15 cellular contexts compared by ENCODE assay signal in the genomic region with DNA sequence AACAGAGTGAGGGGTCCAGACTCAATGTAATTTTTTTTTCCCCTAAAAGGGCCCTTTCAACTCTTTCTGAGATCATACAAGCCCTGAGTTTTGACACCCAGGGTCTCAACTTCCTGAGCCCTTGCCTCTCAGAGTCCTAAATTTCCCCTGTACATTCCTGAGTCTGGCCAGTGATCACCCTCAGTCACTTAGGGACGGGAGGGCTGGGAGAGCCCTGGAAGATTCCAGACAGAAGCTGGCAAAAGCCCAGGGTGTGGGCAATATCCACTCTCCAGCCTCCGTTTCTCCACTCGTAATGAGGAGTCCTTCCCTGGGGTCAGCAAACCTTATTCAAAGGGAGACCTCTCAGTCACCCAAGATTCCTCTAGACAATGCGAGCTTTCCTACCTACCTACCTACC. TPM values are rescaled to one million over a fixed set of nuclear protein-coding genes. Genes with fewer than 3 reads are reported as not detected.
DNase-seq lines count a peak whose midpoint lies in the region; ATAC-seq, FAIRE-seq and TF ChIP-seq lines count a peak whose summit lies in the region.
"Had no signal": no experiment of that assay in that cellular context is flagged by ENCODE, and none has a peak within 500 bp of the region (broad histone marks: within the 10 kb centered on the region; RNA-seq: fewer than 3 reads in every experiment).

No MANE protein-coding gene starts in this region.

- no peaks in the 10 kb centered on the region for H4K20me1 ChIP-seq in keratinocyte (ENCODE audit: control insufficient read depth, extremely low read depth, insufficient read depth, low read length)

- TF ChIP-seq POLR2A in body of pancreas (IDR thresholded peaks at IDR 0.05): no peak

- peaks cover 15% of the 10 kb centered on the region for H3K27me3 Mint-ChIP-seq in HFFc6 (ENCODE audit: insufficient read depth)

- DNase-seq in HFFc6 (no peak), body of pancreas (no peak), keratinocyte (ENCODE audit: low read depth, low spot score) (no peak), thoracic aorta (ENCODE audit: low spot score) (no peak), T-helper 2 cell (no peak)
- no peak for DNase-seq in activated naive CD4-positive, alpha-beta T cell treated with anti-CD3 and anti-CD28 coated beads, Interleukin-2, amount 50 U/mL, for 72 hours (ENCODE audit: low spot score in 2 of 2)
- DNase-seq: activated CD8-positive, alpha-beta memory T cell treated with anti-CD3 and anti-CD28 coated beads, Interleukin-2, amount 50 U/mL, for 4 hours; DMS153; NCI-H2171; stimulated activated naive B cell treated with anti-CD40 and anti-IgM and Interleukin-4, amounts not matched to agents 10 μg/mL and 1 μg/mL and 100 μg/mL, for 72 hours had no signal

- peak overlapping the region; percentile 97 for H3K9ac ChIP-seq in keratinocyte (ENCODE audit: control insufficient read depth, extremely low read depth, insufficient read depth, low read length)
- H3K9ac ChIP-seq: KMS-11 had no signal

- H3K9me3 ChIP-seq in body of pancreas: no peaks in the 10 kb centered on the region
- no peaks in the 10 kb centered on the region for H3K9me3 ChIP-seq in keratinocyte (ENCODE audit: control insufficient read depth, low read depth, low read length)
- H3K9me3 ChIP-seq in thoracic aorta: no peaks in the 10 kb centered on the region
- H3K9me3 ChIP-seq: neutrophil had no signal

- H3K4me3 Mint-ChIP-seq in HFFc6: peak overlapping the region; percentile 97

- intact Hi-C loops in body of pancreas (cut with DNase I): no loop called here

- no peaks in the 10 kb centered on the region for H3K27me3 ChIP-seq in body of pancreas
- no peaks in the 10 kb centered on the region for H3K27me3 ChIP-seq in keratinocyte (ENCODE audit: control insufficient read depth, extremely low read depth, insufficient read depth, low read length)
- no peaks in the 10 kb centered on the region for H3K27me3 ChIP-seq in thoracic aorta (replicated peaks; ENCODE audit: insufficient read depth)

- H3K27ac Mint-ChIP-seq in HFFc6: peak overlapping the region; percentile 51
- H3K27ac Mint-ChIP-seq in activated naive CD4-positive, alpha-beta T cell treated with anti-CD3 and anti-CD28 coated beads, Interleukin-2, amount 50 U/mL, for 72 hours: peak overlapping the region in 1 of 2 donors; percentile 74

- peaks cover 51% of the 10 kb centered on the region for H3K4me1 ChIP-seq in body of pancreas
- peaks cover 35% of the 10 kb centered on the region for H3K4me1 ChIP-seq in keratinocyte (ENCODE audit: control insufficient read depth, extremely low read depth, insufficient read depth, low read length)
- peaks cover 15 to 50% of the 10 kb centered on the region in 2 donors for H3K4me1 ChIP-seq in thoracic aorta (ENCODE audit: control insufficient read depth in 1 of 2, low read depth in 2 of 2)

- no peak for ATAC-seq in body of pancreas
- no peak for ATAC-seq in thoracic aorta (ENCODE audit: insufficient number of reproducible peaks, low FRiP score, low read depth)
- ATAC-seq in activated naive CD4-positive, alpha-beta T cell treated with anti-CD3 and anti-CD28 coated beads, Interleukin-2, amount 50 U/mL, for 72 hours: no peak
- ATAC-seq in HG03159 (IDR thresholded peaks at IDR 0.05; ENCODE audit: unreplicated experiment): no peak
- no peak for ATAC-seq in GM21390 (IDR thresholded peaks at IDR 0.05; ENCODE audit: unreplicated experiment)
- ATAC-seq: stimulated activated naive B cell treated with anti-CD40 and anti-IgM and Interleukin-4, amounts not matched to agents 10 μg/mL and 1 μg/mL and 100 μg/mL, for 72 hours had no signal

- no peak for FAIRE-seq in keratinocyte (lab: Jason Lieb, UNC)
- FAIRE-seq: endometrium had no signal

- no peak for TF ChIP-seq CTCF in HFFc6 (IDR thresholded peaks at IDR 0.05)
- TF ChIP-seq CTCF in body of pancreas (IDR thresholded peaks at IDR 0.05): no peak
- TF ChIP-seq CTCF in keratinocyte (optimal IDR thresholded peaks at IDR 0.05 in 1 of 3, IDR thresholded peaks at IDR 0.05 in 1 of 3, conservative IDR thresholded peaks at IDR 0.05 in 1 of 3; ENCODE audit: extremely low read depth in 1 of 3, insufficient read depth in 2 of 3, low read length in 3 of 3): no peak
- no peak for TF ChIP-seq CTCF in thoracic aorta (IDR thresholded peaks at IDR 0.05)

- peaks cover 67% of the 10 kb centered on the region for H3K79me2 ChIP-seq in keratinocyte (ENCODE audit: control insufficient read depth, insufficient read depth, low read length)

- no peaks in the 10 kb centered on the region for H3K9me3 Mint-ChIP-seq in HFFc6
- H3K9me3 Mint-ChIP-seq in activated naive CD4-positive, alpha-beta T cell treated with anti-CD3 and anti-CD28 coated beads, Interleukin-2, amount 50 U/mL, for 72 hours: no peaks in the 10 kb centered on the region
- H3K9me3 Mint-ChIP-seq: stimulated activated naive B cell treated with anti-CD40 and anti-IgM and Interleukin-4, amounts not matched to agents 10 μg/mL and 1 μg/mL and 100 μg/mL, for 72 hours had no signal

- peaks cover 59% of the 10 kb centered on the region for H3K4me1 Mint-ChIP-seq in HFFc6 (ENCODE audit: low read depth)

- no peaks in the 10 kb centered on the region for H3K36me3 ChIP-seq in body of pancreas (replicated peaks in 1 of 2; ENCODE audit: insufficient read depth in 1 of 2, low read depth in 2 of 2)
- H3K36me3 ChIP-seq in keratinocyte (ENCODE audit: control insufficient read depth in 2 of 2, extremely low read depth in 1 of 2, insufficient read depth in 2 of 2, low read length in 2 of 2): peaks cover 3 to 26% of the 10 kb centered on the region in 2 experiments
- no peaks in the 10 kb centered on the region for H3K36me3 ChIP-seq in thoracic aorta
- H3K36me3 ChIP-seq: neutrophil had no signal

- dilution Hi-C loops in keratinocyte (cut with MboI; ENCODE audit: extremely low pct_ligation_motif_present, low sequenced_read_pairs): no loop called here

- no peaks in the 10 kb centered on the region for H3K9me1 ChIP-seq in keratinocyte (ENCODE audit: control insufficient read depth, extremely low read depth, insufficient read depth, low read length)

- H2AFZ ChIP-seq in keratinocyte (ENCODE audit: control insufficient read depth, low read length): no peak overlapping the region

- peaks cover 4% of the 10 kb centered on the region for H3K36me3 Mint-ChIP-seq in HFFc6 (ENCODE audit: low read depth)
- peaks cover 14 to 24% of the 10 kb centered on the region in 2 donors for H3K36me3 Mint-ChIP-seq in activated naive CD4-positive, alpha-beta T cell treated with anti-CD3 and anti-CD28 coated beads, Interleukin-2, amount 50 U/mL, for 72 hours

- H3K4me2 ChIP-seq in keratinocyte (ENCODE audit: control insufficient read depth, extremely low read depth, insufficient read depth, low read depth, low read length): peak overlapping the region; percentile 99
- H3K4me2 ChIP-seq: KMS-11 had no signal

- WGBS in body of pancreas, 2 donors: 20 to 43% methylated on average over 4 of the region's 4 CpGs

- H3K27ac ChIP-seq in body of pancreas: peak overlapping the region; percentile 41 to 96 (median 78)
- H3K27ac ChIP-seq in keratinocyte (ENCODE audit: control insufficient read depth, insufficient read depth, low read length): peak overlapping the region; percentile 97
- H3K27ac ChIP-seq in thoracic aorta: peak overlapping the region in 1 of 2 donors; percentile 18
- H3K27ac ChIP-seq: KMS-11, neutrophil had no signal

- H3K4me3 ChIP-seq in body of pancreas (no peak overlapping the region), keratinocyte (ENCODE audit: control insufficient read depth in 2 of 3, extremely low read depth in 1 of 3, insufficient read depth in 2 of 3, low read depth in 1 of 3, low read length in 3 of 3) (peak overlapping the region; percentile 96 to 98 (median 97)), thoracic aorta (peak overlapping the region; percentile 88)

RNA-seq across cellular contexts. Expression of gene PPP1R13L, which starts 1.6 kb away (rescaled TPM):
- total RNA-seq in HFFc6 (2021; fragmentation: NEBNext Ultra II Directional; extraction: Animal tissue kit (Norgen Biotek cat#: 25700)): 10 to 100 TPM; 10.2 to 24.7 (median 22.2) TPM
- total RNA-seq in body of pancreas: 10 to 100 TPM; 26.4 to 32.9 TPM
- 31.2 to 94.8 TPM (median 38.3 TPM) in 3 replicates for polyA plus RNA-seq in keratinocyte
- polyA plus RNA-seq in keratinocyte (2011; ENCODE audit: low read depth): 90.7 TPM
- 63.8 and 111 TPM in 2 replicates for polyA plus RNA-seq in keratinocyte (2011; cell fraction: cytosol; rRNA removed)
- polyA plus RNA-seq in keratinocyte (2011; cell fraction: nucleus; rRNA removed): 184 and 244 TPM in 2 replicates
- polyA plus RNA-seq in keratinocyte (2012; ENCODE audit: low replicate concordance): 205 and 317 TPM in 2 replicates
- polyA minus RNA-seq in keratinocyte: 45.6 to 117 TPM (median 49.2 TPM) in 3 replicates
- polyA minus RNA-seq in keratinocyte (2011; cell fraction: cytosol; rRNA and poly(A)+ RNA removed): 168 TPM
- polyA minus RNA-seq in keratinocyte (2011; cell fraction: nucleus; rRNA and poly(A)+ RNA removed): 82.1 and 99.1 TPM in 2 replicates
- 100 to 1,000 TPM in 1 of 2 donors, 10 to 100 TPM in 1; 51.2 to 112 TPM for total RNA-seq in thoracic aorta
- total RNA-seq in activated naive CD4-positive, alpha-beta T cell treated with anti-CD3 and anti-CD28 coated beads, Interleukin-2, amount 50 U/mL, for 72 hours: 10 to 100 TPM; 10.9 to 52.2 TPM

RNA-seq across cellular contexts. Expression of gene POLR1G, which starts 3.2 kb away (rescaled TPM):
- total RNA-seq in HFFc6 (2021; fragmentation: NEBNext Ultra II Directional; extraction: Animal tissue kit (Norgen Biotek cat#: 25700)): 10 to 100 TPM; 13.7 to 25.8 (median 15.1) TPM
- 1 to 10 TPM; 1.8 to 2.0 TPM for total RNA-seq in body of pancreas
- polyA plus RNA-seq in keratinocyte: 8.0 to 16.8 TPM (median 9.8 TPM) in 3 replicates
- polyA plus RNA-seq in keratinocyte (2011; ENCODE audit: low read depth): 7.1 TPM
- 5.9 and 10.6 TPM in 2 replicates for polyA plus RNA-seq in keratinocyte (2011; cell fraction: cytosol; rRNA removed)
- 9.5 and 11.2 TPM in 2 replicates for polyA plus RNA-seq in keratinocyte (2011; cell fraction: nucleus; rRNA removed)
- polyA plus RNA-seq in keratinocyte (2012; ENCODE audit: low replicate concordance): 5.5 and 14.5 TPM in 2 replicates
- 2.8 to 8.4 TPM (median 2.9 TPM) in 3 replicates for polyA minus RNA-seq in keratinocyte
- polyA minus RNA-seq in keratinocyte (2011; cell fraction: cytosol; rRNA and poly(A)+ RNA removed): 8.4 TPM
- polyA minus RNA-seq in keratinocyte (2011; cell fraction: nucleus; rRNA and poly(A)+ RNA removed): 5.2 and 5.7 TPM in 2 replicates
- total RNA-seq in thoracic aorta: 1 to 10 TPM; 2.2 to 9.9 TPM
- total RNA-seq in activated naive CD4-positive, alpha-beta T cell treated with anti-CD3 and anti-CD28 coated beads, Interleukin-2, amount 50 U/mL, for 72 hours: 10 to 100 TPM in 1 of 2 donors, 1 to 10 TPM in 1; 6.8 to 14.1 TPM

RNA-seq across cellular contexts. Expression of gene ERCC1, which starts 20.4 kb away (rescaled TPM):
- total RNA-seq in HFFc6 (2021; fragmentation: NEBNext Ultra II Directional; extraction: Animal tissue kit (Norgen Biotek cat#: 25700)): 100 to 1,000 TPM; 106 to 129 (median 117) TPM
- total RNA-seq in body of pancreas (10 to 100 TPM; 91.3 to 97.9 TPM), thoracic aorta (100 to 1,000 TPM in 1 of 2 donors, 10 to 100 TPM in 1; 99.8 to 224 TPM)
- polyA plus RNA-seq in keratinocyte: 175 to 250 TPM (median 208 TPM) in 3 replicates
- 82.8 TPM for polyA plus RNA-seq in keratinocyte (2011; ENCODE audit: low read depth)
- polyA plus RNA-seq in keratinocyte (2011; cell fraction: cytosol; rRNA removed): 164 and 279 TPM in 2 replicates
- polyA plus RNA-seq in keratinocyte (2011; cell fraction: nucleus; rRNA removed): 216 and 294 TPM in 2 replicates
- 116 and 285 TPM in 2 replicates for polyA plus RNA-seq in keratinocyte (2012; ENCODE audit: low replicate concordance)
- 165 to 373 TPM (median 217 TPM) in 3 replicates for polyA minus RNA-seq in keratinocyte
- 284 TPM for polyA minus RNA-seq in keratinocyte (2011; cell fraction: cytosol; rRNA and poly(A)+ RNA removed)
- 59.1 and 65.1 TPM in 2 replicates for polyA minus RNA-seq in keratinocyte (2011; cell fraction: nucleus; rRNA and poly(A)+ RNA removed)
- total RNA-seq in activated naive CD4-positive, alpha-beta T cell treated with anti-CD3 and anti-CD28 coated beads, Interleukin-2, amount 50 U/mL, for 72 hours: 10 to 100 TPM in 1 of 2 donors, 1 to 10 TPM in 1; 9.7 to 60.7 TPM

RNA-seq across cellular contexts. Expression of gene ERCC2, which starts 32.9 kb away (rescaled TPM):
- total RNA-seq in HFFc6 (2021; fragmentation: NEBNext Ultra II Directional; extraction: Animal tissue kit (Norgen Biotek cat#: 25700)): 100 to 1,000 TPM in 1 of 6 experiments, 10 to 100 TPM in 5; 80.2 to 108 (median 87.8) TPM
- total RNA-seq in body of pancreas (10 to 100 TPM in 1 of 2 donors, 1 to 10 TPM in 1; 7.8 to 29.3 TPM), thoracic aorta (10 to 100 TPM; 11.6 to 18.3 TPM)
- 24.7 to 34.4 TPM (median 27.6 TPM) in 3 replicates for polyA plus RNA-seq in keratinocyte
- polyA plus RNA-seq in keratinocyte (2011; ENCODE audit: low read depth): 2.9 TPM
- 24.4 and 26.6 TPM in 2 replicates for polyA plus RNA-seq in keratinocyte (2011; cell fraction: cytosol; rRNA removed)
- 51.5 and 59.4 TPM in 2 replicates for polyA plus RNA-seq in keratinocyte (2011; cell fraction: nucleus; rRNA removed)
- polyA plus RNA-seq in keratinocyte (2012; ENCODE audit: low replicate concordance): 7.5 and 32.9 TPM in 2 replicates
- 34.5 to 96.1 TPM (median 45.2 TPM) in 3 replicates for polyA minus RNA-seq in keratinocyte
- polyA minus RNA-seq in keratinocyte (2011; cell fraction: cytosol; rRNA and poly(A)+ RNA removed): 29.7 TPM
- 21.5 and 25.8 TPM in 2 replicates for polyA minus RNA-seq in keratinocyte (2011; cell fraction: nucleus; rRNA and poly(A)+ RNA removed)
- 10 to 100 TPM; 26.3 to 27.1 TPM for total RNA-seq in activated naive CD4-positive, alpha-beta T cell treated with anti-CD3 and anti-CD28 coated beads, Interleukin-2, amount 50 U/mL, for 72 hours

Comparison
In these comparisons a context has a peak if more than half of its experiments do, and no peak if none do; other contexts are left out.
1. H3K4me3 ChIP-seq: peak in keratinocyte (3 of 3) and thoracic aorta (single experiment); none in body of pancreas (0 of 2).